ENCODE assay signal across 26 cellular contexts in the genomic region with DNA sequence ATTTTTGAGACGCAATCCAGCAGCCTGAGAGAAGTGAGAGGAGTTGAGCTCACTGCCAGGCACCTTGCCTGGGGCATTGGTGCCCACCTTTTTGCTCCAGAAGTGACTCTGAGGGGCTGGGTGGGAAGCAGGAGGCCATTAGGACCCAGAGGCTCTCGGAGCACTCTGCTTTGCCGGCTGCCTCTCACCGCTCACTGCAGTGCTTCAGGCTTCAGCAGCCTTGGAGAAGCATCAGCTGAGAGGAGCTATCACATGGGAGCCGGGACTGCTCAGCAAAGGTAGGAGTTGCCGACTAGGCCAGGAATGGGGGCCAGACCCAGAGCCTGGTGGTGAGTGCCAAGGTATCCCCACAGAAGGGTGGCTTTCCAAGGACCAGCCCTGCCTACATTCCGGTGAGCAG. TPM values are rescaled to one million over a fixed set of nuclear protein-coding genes. Genes with fewer than 3 reads are reported as not detected.
DNase-seq lines count a peak whose midpoint lies in the region; ATAC-seq, FAIRE-seq and TF ChIP-seq lines count a peak whose summit lies in the region.
"Had no signal": no experiment of that assay in that cellular context is flagged by ENCODE, and none has a peak within 500 bp of the region (broad histone marks: within the 10 kb centered on the region; RNA-seq: fewer than 3 reads in every experiment).

A gene with protein sequence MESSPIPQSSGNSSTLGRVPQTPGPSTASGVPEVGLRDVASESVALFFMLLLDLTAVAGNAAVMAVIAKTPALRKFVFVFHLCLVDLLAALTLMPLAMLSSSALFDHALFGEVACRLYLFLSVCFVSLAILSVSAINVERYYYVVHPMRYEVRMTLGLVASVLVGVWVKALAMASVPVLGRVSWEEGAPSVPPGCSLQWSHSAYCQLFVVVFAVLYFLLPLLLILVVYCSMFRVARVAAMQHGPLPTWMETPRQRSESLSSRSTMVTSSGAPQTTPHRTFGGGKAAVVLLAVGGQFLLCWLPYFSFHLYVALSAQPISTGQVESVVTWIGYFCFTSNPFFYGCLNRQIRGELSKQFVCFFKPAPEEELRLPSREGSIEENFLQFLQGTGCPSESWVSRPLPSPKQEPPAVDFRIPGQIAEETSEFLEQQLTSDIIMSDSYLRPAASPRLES (plus strand): TSS at position 197 of the 400 bp plus-strand sequence. CDS start 3,151 bp downstream, outside the sequence.

- no peak within 1 kb of the TSS for H3K27ac ChIP-seq in BLaER1 treated with 17β-estradiol and CSF1 and Interleukin-3, amounts not matched to agents 10 nM and 100 nM
- H3K27ac ChIP-seq in endodermal cell (ENCODE audit: low read depth, low read length) (no peak within 1 kb of the TSS), kidney (ENCODE audit: low read depth in 2 of 2, low read length in 2 of 2) (no peak within 1 kb of the TSS)
- H3K27ac ChIP-seq: coronary artery, epithelial cell of prostate, gastrocnemius medialis, upper lobe of right lung had no signal

- H3K4me2 ChIP-seq in BLaER1 treated with 17β-estradiol and CSF1 and Interleukin-3, amounts not matched to agents 10 nM and 100 nM: peak within 1 kb of the TSS in 8 of 11 experiments; percentile 0 to 60 (median 36); a peak in 13 of 22 replicates

- no peaks in the 10 kb centered on the region for H3K36me3 ChIP-seq in BLaER1 treated with 17β-estradiol and CSF1 and Interleukin-3, amounts not matched to agents 10 nM and 100 nM
- H3K36me3 ChIP-seq in endodermal cell (ENCODE audit: control insufficient read depth, insufficient read depth, low read length): no peaks in the 10 kb centered on the region
- H3K36me3 ChIP-seq in kidney (ENCODE audit: control insufficient read depth in 1 of 2, insufficient read depth in 2 of 2, low read length in 2 of 2): no peaks in the 10 kb centered on the region
- H3K36me3 ChIP-seq: gastrocnemius medialis, upper lobe of right lung had no signal

- no peak for ATAC-seq in HG02763 (IDR thresholded peaks at IDR 0.05; ENCODE audit: unreplicated experiment)
- ATAC-seq: CD8-positive, alpha-beta T cell; gastrocnemius medialis; naive thymus-derived CD8-positive, alpha-beta T cell; upper lobe of right lung had no signal

- no peak for TF ChIP-seq CTCF in endodermal cell (conservative IDR thresholded peaks at IDR 0.05)
- TF ChIP-seq CTCF in kidney (IDR thresholded peaks at IDR 0.05; ENCODE audit: borderline replicate concordance, extremely low read depth, insufficient read depth): no peak

- FAIRE-seq in kidney (lab: Jason Lieb, UNC): no peak

- no peaks in the 10 kb centered on the region; a peak in 2 of 22 replicates for H4K20me1 ChIP-seq in BLaER1 treated with 17β-estradiol and CSF1 and Interleukin-3, amounts not matched to agents 10 nM and 100 nM

- no peak within 1 kb of the TSS for H3K4me3 Mint-ChIP-seq in endodermal cell
- H3K4me3 Mint-ChIP-seq: CD8-positive, alpha-beta T cell; naive thymus-derived CD8-positive, alpha-beta T cell had no signal

- no peaks in the 10 kb centered on the region for H3K9me3 ChIP-seq in BLaER1 treated with 17β-estradiol and CSF1 and Interleukin-3, amounts not matched to agents 10 nM and 100 nM (replicated peaks in 1 of 11)
- H3K9me3 ChIP-seq in endodermal cell (ENCODE audit: control insufficient read depth, low read length): no peaks in the 10 kb centered on the region
- no peaks in the 10 kb centered on the region for H3K9me3 ChIP-seq in kidney (ENCODE audit: control insufficient read depth in 1 of 2, low read length in 2 of 2)
- H3K9me3 ChIP-seq: gastrocnemius medialis, upper lobe of right lung had no signal

- H3K27me3 ChIP-seq in BLaER1 treated with 17β-estradiol and CSF1 and Interleukin-3, amounts not matched to agents 10 nM and 100 nM: no peaks in the 10 kb centered on the region; a peak in 1 of 22 replicates
- peaks cover 11% of the 10 kb centered on the region for H3K27me3 ChIP-seq in endodermal cell (ENCODE audit: control insufficient read depth, insufficient read depth, low read length, poor library complexity, severe bottlenecking)
- H3K27me3 ChIP-seq: gastrocnemius medialis, upper lobe of right lung had no signal

- H3K9ac ChIP-seq in BLaER1 treated with 17β-estradiol and CSF1 and Interleukin-3, amounts not matched to agents 10 nM and 100 nM: no peak within 1 kb of the TSS
- H3K9ac ChIP-seq in endodermal cell (ENCODE audit: extremely low read depth, low read length, poor library complexity, severe bottlenecking) (no peak within 1 kb of the TSS), kidney (ENCODE audit: low read length in 2 of 2) (no peak within 1 kb of the TSS)

- H3K4me1 Mint-ChIP-seq in endodermal cell: peaks cover 2% of the 10 kb centered on the region
- H3K4me1 Mint-ChIP-seq: naive thymus-derived CD8-positive, alpha-beta T cell had no signal

- H3K4me1 ChIP-seq in BLaER1 treated with 17β-estradiol and CSF1 and Interleukin-3, amounts not matched to agents 10 nM and 100 nM: peaks cover 0 to 30% (median 22%) of the 10 kb centered on the region in 10 experiments; a peak in 12 of 20 replicates
- no peaks in the 10 kb centered on the region for H3K4me1 ChIP-seq in endodermal cell (ENCODE audit: control insufficient read depth, insufficient read depth, low read length)
- H3K4me1 ChIP-seq in kidney (ENCODE audit: control insufficient read depth in 1 of 2, insufficient read depth in 1 of 2, low read depth in 1 of 2, low read length in 2 of 2): no peaks in the 10 kb centered on the region
- H3K4me1 ChIP-seq: upper lobe of right lung had no signal

- peaks cover 3% of the 10 kb centered on the region for H3K27me3 Mint-ChIP-seq in endodermal cell (ENCODE audit: insufficient read depth)
- H3K27me3 Mint-ChIP-seq: naive thymus-derived CD8-positive, alpha-beta T cell had no signal

- peak within 1 kb of the TSS; percentile 80 for H3K27ac Mint-ChIP-seq in endodermal cell
- H3K27ac Mint-ChIP-seq: CD8-positive, alpha-beta T cell had no signal

- WGBS in endodermal cell (ENCODE audit: insufficient coverage in 1 of 2, insufficient read length in 1 of 2), 2 experiments: 28 to 50% methylated on average over 5 to 7 of the region's 7 CpGs

- H3K4me3 ChIP-seq in BLaER1 treated with 17β-estradiol and CSF1 and Interleukin-3, amounts not matched to agents 10 nM and 100 nM: no peak within 1 kb of the TSS
- H3K4me3 ChIP-seq in endodermal cell (ENCODE audit: low read length) (no peak within 1 kb of the TSS), kidney (ENCODE audit: low read length in 2 of 2) (no peak within 1 kb of the TSS)
- H3K4me3 ChIP-seq: coronary artery, gastrocnemius medialis, lung, upper lobe of right lung had no signal

- DNase-seq in NCI-H2227 treated with DMSO at 0.1 percent for 48 hours (lab: John Stamatoyannopoulos, UW) (peak; percentile 22), endodermal cell (peak; percentile 64), occipital lobe (lab: John Stamatoyannopoulos, UW) (peak; percentile 63), SK-N-DZ (ENCODE audit: low spot score) (no peak), kidney (no peak), NCI-H526 (lab: John Stamatoyannopoulos, UW) (no peak)
- DNase-seq: ACHN; activated CD4-positive, CD25-positive, alpha-beta regulatory T cell treated with anti-CD3 and anti-CD28 coated beads, Interleukin-2, amount 50 U/mL, for 72 hours; activated CD8-positive, alpha-beta memory T cell treated with anti-CD3 and anti-CD28 coated beads, Interleukin-2, amount 50 U/mL, for 48 hours; activated gamma-delta T cell; aorta; CD8-positive, alpha-beta T cell; DND-41; gastrocnemius medialis; HCEC 1CT; naive thymus-derived CD8-positive, alpha-beta T cell; NCI-H1694; NCI-H510A; SHP77 treated with DMSO at 0.1 percent for 48 hours; stimulated activated naive CD4-positive, alpha-beta T cell; upper lobe of right lung had no signal

- H3K36me3 Mint-ChIP-seq in endodermal cell (ENCODE audit: low read depth): no peaks in the 10 kb centered on the region
- H3K36me3 Mint-ChIP-seq: CD8-positive, alpha-beta T cell; naive thymus-derived CD8-positive, alpha-beta T cell had no signal

- no peaks in the 10 kb centered on the region for H3K9me3 Mint-ChIP-seq in endodermal cell
- H3K9me3 Mint-ChIP-seq: CD8-positive, alpha-beta T cell; naive thymus-derived CD8-positive, alpha-beta T cell had no signal

- intact Hi-C loops in kidney (cut with DNase I): loop anchor here (10.0 kb wide), 1 partner anchor 85 kb away; no protein-coding TSS in a partner anchor

RNA-seq across cellular contexts. Expression of the gene that starts here (rescaled TPM):
- under 1 TPM in 1 of 2 donors, not detected in 1; 0.93 TPM for total RNA-seq in endodermal cell
- polyA plus RNA-seq in endodermal cell (2013, experiment 1 of 2): 0.46 TPM
- not detected for polyA plus RNA-seq in endodermal cell (2013, experiment 2 of 2)
- 5.3 TPM for total RNA-seq in occipital lobe
- polyA plus RNA-seq in SK-N-DZ (2014; cell fraction: cytosol; rRNA removed): not detected in 2 replicates
- not detected in 2 replicates for polyA plus RNA-seq in SK-N-DZ (2014; cell fraction: nucleus; rRNA removed)
- not detected for total RNA-seq in kidney
- polyA plus RNA-seq in kidney (ENCODE audit: insufficient read depth, low read depth, low replicate concordance): not detected
- total RNA-seq: aorta, gastrocnemius medialis, lung, upper lobe of right lung had no signal
- polyA plus RNA-seq: aorta, lung had no signal

Comparison
In these comparisons a context has a peak if more than half of its experiments do, and no peak if none do; other contexts are left out.
1. Peak in DNase-seq in endodermal cell; RNA of the gene not detected or under 1 TPM.
2. DNase-seq: peak in NCI-H2227 treated with DMSO at 0.1 percent for 48 hours (single experiment) and occipital lobe (single experiment); none in SK-N-DZ (single experiment), kidney (single experiment) and NCI-H526 (0 of 2).